9 cellular contexts compared by ENCODE assay signal in the genomic region with DNA sequence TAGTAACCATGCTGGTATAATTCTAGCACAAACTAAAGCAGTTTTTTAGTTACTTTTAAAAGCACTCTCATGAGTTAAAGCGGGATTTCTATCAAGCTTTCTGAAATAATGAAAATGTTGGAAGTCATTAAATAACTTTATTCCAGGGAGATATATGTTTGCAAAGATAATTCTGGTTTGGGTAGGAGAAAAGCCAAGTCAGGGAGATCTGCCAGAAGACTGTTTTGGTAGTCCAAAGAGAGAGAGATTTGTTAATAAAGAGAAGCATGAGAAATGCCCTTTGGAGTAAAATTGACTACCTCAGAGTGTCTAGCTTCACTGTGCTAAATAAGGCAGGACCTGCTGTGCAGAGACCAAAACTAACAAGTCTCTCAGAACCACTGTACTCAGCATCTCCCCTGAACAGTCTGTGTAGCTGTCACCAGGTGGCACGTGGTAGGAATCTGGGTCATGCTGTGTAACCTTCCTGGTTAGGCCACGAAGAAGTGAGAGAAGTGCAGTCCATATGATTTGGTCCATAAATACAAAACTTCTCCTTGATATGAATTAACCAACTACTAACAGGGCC. TPM values are rescaled to one million over a fixed set of nuclear protein-coding genes. Genes with fewer than 3 reads are reported as not detected.
A peak's percentile ranks its signal among the peaks of the same experiment; 100 is the strongest.
DNase-seq lines count a peak whose midpoint lies in the region; ATAC-seq and TF ChIP-seq lines count a peak whose summit lies in the region.
"Had no signal": no experiment of that assay in that cellular context is flagged by ENCODE, and none has a peak within 500 bp of the region (broad histone marks: within the 10 kb centered on the region; RNA-seq: fewer than 3 reads in every experiment).

No MANE protein-coding gene starts in this region.

- WGBS in hepatocyte (ENCODE audit: low lambda C conversion rate, missing lambda C conversion rate) = 81% methylated on average over 3 of the region's 3 CpGs

- H2AFZ ChIP-seq in hepatocyte = no peak overlapping the region

- H3K9me3 ChIP-seq in Caco-2 (no peaks in the 10 kb centered on the region), hepatocyte (ENCODE audit: low read depth) (no peaks in the 10 kb centered on the region)

- H4K20me1 ChIP-seq in hepatocyte (ENCODE audit: insufficient read depth, poor library complexity, severe bottlenecking) = no peaks in the 10 kb centered on the region

- H3K27me3 Mint-ChIP-seq in Caco-2 (ENCODE audit: insufficient read depth, unreplicated experiment) = no peaks in the 10 kb centered on the region
- H3K27me3 Mint-ChIP-seq in glutamatergic neuron (ENCODE audit: unreplicated experiment) = peaks cover 4% of the 10 kb centered on the region

- no TSS peak for BruUV-seq in Caco-2 (replicated peaks; lab: Mats Ljungman, UMichigan)

- POLR2A ChIA-PET in Caco-2 (lab: Charles Lee) = interaction anchor here (0.5 to 0.7 kb wide), 2 partner anchors 75 to 591 kb away, joined by 3 to 4 read pairs; a partner anchor contains a TSS

- H3K79me2 ChIP-seq in hepatocyte = no peaks in the 10 kb centered on the region

- H3K27me3 ChIP-seq in Caco-2 (replicated peaks; ENCODE audit: control insufficient read depth, insufficient read depth, low read length) (no peaks in the 10 kb centered on the region), hepatocyte (no peaks in the 10 kb centered on the region)

- peaks cover 21% of the 10 kb centered on the region for H3K4me1 ChIP-seq in Caco-2
- H3K4me1 ChIP-seq in hepatocyte (ENCODE audit: insufficient read depth) = no peaks in the 10 kb centered on the region

- intact Hi-C loops in Caco-2 (cut with micrococcal nuclease; ENCODE audit: unreplicated experiment) = no loop called here

- H3K27ac ChIP-seq in hepatocyte = peak overlapping the region; percentile 29

- H3K27ac Mint-ChIP-seq in Caco-2 (ENCODE audit: unreplicated experiment) (peak overlapping the region; percentile 88), glutamatergic neuron (ENCODE audit: unreplicated experiment) (no peak overlapping the region)
- H3K27ac Mint-ChIP-seq in stimulated activated effector memory CD8-positive, alpha-beta T cell treated with anti-CD3 and anti-CD28 coated beads, Interleukin-12 subunit alpha, Interleukin-12 subunit beta, amount 100 ng/mL, for 72 hours = peak overlapping the region; percentile 51

- no peak for DNase-seq in Caco-2
- peak; percentile 10 for DNase-seq in activated effector memory CD4-positive, alpha-beta T cell treated with Interleukin-2 at 50 U/mL for 16 hours
- no peak for DNase-seq in hepatocyte (ENCODE audit: low spot score)
- peak in 1 of 2 donors; percentile 51 for DNase-seq in stimulated activated effector memory CD8-positive, alpha-beta T cell treated with anti-CD3 and anti-CD28 coated beads, Interleukin-12 subunit alpha, Interleukin-12 subunit beta, amount 100 ng/mL, for 72 hours (ENCODE audit: low spot score in 2 of 2)
- no peak for DNase-seq in glutamatergic neuron
- no peak for DNase-seq in HK-2 (ENCODE audit: unreplicated experiment)
- DNase-seq: naive B cell had no signal

- H3K4me3 ChIP-seq in Caco-2 (ENCODE audit: low read depth, low read length) (no peak overlapping the region), hepatocyte (no peak overlapping the region)

- H3K9me2 ChIP-seq in hepatocyte (replicated peaks; ENCODE audit: insufficient read depth) = no peaks in the 10 kb centered on the region

- no peaks in the 10 kb centered on the region for H3K36me3 Mint-ChIP-seq in Caco-2 (ENCODE audit: insufficient read depth, unreplicated experiment)
- no peaks in the 10 kb centered on the region for H3K36me3 Mint-ChIP-seq in stimulated activated effector memory CD8-positive, alpha-beta T cell treated with anti-CD3 and anti-CD28 coated beads, Interleukin-12 subunit alpha, Interleukin-12 subunit beta, amount 100 ng/mL, for 72 hours
- H3K36me3 Mint-ChIP-seq in glutamatergic neuron (ENCODE audit: unreplicated experiment) = peaks cover 5% of the 10 kb centered on the region
- H3K36me3 Mint-ChIP-seq: naive B cell had no signal

- H3K36me3 ChIP-seq in Caco-2 (ENCODE audit: control insufficient read depth, insufficient read depth, low read length) (no peaks in the 10 kb centered on the region), hepatocyte (replicated peaks; ENCODE audit: insufficient read depth, low read depth) (no peaks in the 10 kb centered on the region)

- H3K9me3 Mint-ChIP-seq in Caco-2 (ENCODE audit: unreplicated experiment) = no peaks in the 10 kb centered on the region
- no peaks in the 10 kb centered on the region for H3K9me3 Mint-ChIP-seq in stimulated activated effector memory CD8-positive, alpha-beta T cell treated with anti-CD3 and anti-CD28 coated beads, Interleukin-12 subunit alpha, Interleukin-12 subunit beta, amount 100 ng/mL, for 72 hours
- peaks cover 1% of the 10 kb centered on the region for H3K9me3 Mint-ChIP-seq in glutamatergic neuron (ENCODE audit: unreplicated experiment)

- CTCF ChIA-PET in Caco-2 (lab: Charles Lee) = no interaction called here

- H3K4me2 ChIP-seq in hepatocyte = peak overlapping the region; percentile 59

- ATAC-seq in GM19397 (IDR thresholded peaks at IDR 0.05; ENCODE audit: unreplicated experiment) = peak; percentile 63
- peak; percentile 69 for ATAC-seq in HG03575 (IDR thresholded peaks at IDR 0.05; ENCODE audit: extremely low read depth, insufficient number of reproducible peaks, low FRiP score, unreplicated experiment)
- peak; percentile 96 for ATAC-seq in stimulated activated effector memory CD8-positive, alpha-beta T cell treated with anti-CD3 and anti-CD28 coated beads, Interleukin-12 subunit alpha, Interleukin-12 subunit beta, amount 100 ng/mL, for 72 hours

- TF ChIP-seq CTCF in Caco-2 (IDR thresholded peaks at IDR 0.05; ENCODE audit: insufficient read depth in 1 of 2, low read depth in 1 of 2, low read length in 1 of 2, severe bottlenecking in 1 of 2, unreplicated experiment in 1 of 2) (no peak), hepatocyte (IDR thresholded peaks at IDR 0.05; ENCODE audit: poor library complexity) (no peak), glutamatergic neuron (IDR thresholded peaks at IDR 0.05; ENCODE audit: partially characterized antibody, unreplicated experiment) (no peak)

- H3K4me1 Mint-ChIP-seq in Caco-2 (ENCODE audit: low read depth, unreplicated experiment) = peaks cover 14% of the 10 kb centered on the region
- peaks cover 12% of the 10 kb centered on the region for H3K4me1 Mint-ChIP-seq in stimulated activated effector memory CD8-positive, alpha-beta T cell treated with anti-CD3 and anti-CD28 coated beads, Interleukin-12 subunit alpha, Interleukin-12 subunit beta, amount 100 ng/mL, for 72 hours
- H3K4me1 Mint-ChIP-seq in glutamatergic neuron (ENCODE audit: low read depth, unreplicated experiment) = peaks cover 16% of the 10 kb centered on the region
- H3K4me1 Mint-ChIP-seq: naive B cell had no signal

- H3K4me3 Mint-ChIP-seq in Caco-2 (ENCODE audit: unreplicated experiment) (no peak overlapping the region), glutamatergic neuron (ENCODE audit: unreplicated experiment) (no peak overlapping the region)
- no peak overlapping the region for H3K4me3 Mint-ChIP-seq in stimulated activated effector memory CD8-positive, alpha-beta T cell treated with anti-CD3 and anti-CD28 coated beads, Interleukin-12 subunit alpha, Interleukin-12 subunit beta, amount 100 ng/mL, for 72 hours
- H3K4me3 Mint-ChIP-seq: naive B cell had no signal

RNA-seq across cellular contexts. Expression of a gene that starts 31.6 kb away (rescaled TPM):
- total RNA-seq in Caco-2 (2022) = 3.8 and 4.2 TPM in 2 replicates
- total RNA-seq in hepatocyte = 0.64 and 1.5 TPM in 2 replicates
- polyA plus RNA-seq in hepatocyte = 1.6 and 3.6 TPM in 2 replicates
- total RNA-seq in glutamatergic neuron (ENCODE audit: unreplicated experiment) = 22.6 TPM

RNA-seq across cellular contexts. Expression of a gene that starts 35.1 kb away (rescaled TPM):
- 33.3 and 37.5 TPM in 2 replicates for total RNA-seq in Caco-2 (2022)
- 37.0 and 41.1 TPM in 2 replicates for total RNA-seq in hepatocyte
- 12.4 and 16.6 TPM in 2 replicates for polyA plus RNA-seq in hepatocyte
- total RNA-seq in glutamatergic neuron (ENCODE audit: unreplicated experiment) = 22.8 TPM
